25 cellular contexts compared by ENCODE assay signal in the genomic region with DNA sequence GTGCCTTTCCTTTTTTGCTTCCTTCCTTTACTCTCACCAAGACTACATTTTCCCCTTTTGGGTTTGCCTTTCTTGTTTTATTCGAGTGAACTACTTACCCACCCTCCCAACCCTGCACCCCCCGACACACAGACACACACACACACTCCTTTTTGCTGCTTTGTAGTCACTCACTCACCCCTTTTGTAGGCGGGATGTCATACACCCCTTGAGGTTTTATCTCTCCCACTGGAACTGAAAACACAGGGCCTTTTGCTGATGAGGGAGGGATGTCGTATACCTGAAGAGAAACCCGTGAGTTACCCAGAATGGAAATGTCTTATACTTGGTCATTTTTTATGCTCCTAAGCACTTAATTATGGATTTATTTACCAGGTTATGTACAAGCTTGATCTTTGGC.
"Had no signal": no experiment of that assay in that cellular context is flagged by ENCODE, and none has a peak within 500 bp of the region (broad histone marks: within the 10 kb centered on the region; RNA-seq: fewer than 3 reads in every experiment).

No MANE protein-coding gene starts in this region.

- DNase-seq: colonic mucosa; dermis blood vessel endothelial cell; effector CD4-positive, alpha-beta T cell; gastrocnemius medialis; heart right ventricle; hypothalamus; islet precursor cell; mammary epithelial cell; mucosa of descending colon; psoas muscle; retina; stimulated activated CD4-positive, alpha-beta T cell treated with anti-CD3 and anti-CD28 coated beads, Interleukin-2, amount 100 ng/mL, for 24 hours; stimulated activated CD4-positive, alpha-beta T cell treated with anti-CD3 and anti-CD28 coated beads, Interleukin-4, amount 100 ng/mL, for 4 hours; stimulated activated naive B cell treated with anti-CD40 and anti-IgM and Interleukin-4, amounts not matched to agents 10 μg/mL and 1 μg/mL and 100 μg/mL, for 72 hours; stimulated activated naive CD8-positive, alpha-beta T cell treated with anti-CD3 and anti-CD28 coated beads, Interleukin-15, amount 100 ng/mL, for 72 hours; testis; upper lobe of right lung had no signal

- H3K4me1 ChIP-seq: colonic mucosa, psoas muscle had no signal

- H3K4me3 Mint-ChIP-seq: nephron; stimulated activated naive B cell treated with anti-CD40 and anti-IgM and Interleukin-4, amounts not matched to agents 10 μg/mL and 1 μg/mL and 100 μg/mL, for 72 hours; stimulated activated naive CD8-positive, alpha-beta T cell treated with anti-CD3 and anti-CD28 coated beads, Interleukin-15, amount 100 ng/mL, for 72 hours had no signal

- H3K27me3 Mint-ChIP-seq: stimulated activated naive B cell treated with anti-CD40 and anti-IgM and Interleukin-4, amounts not matched to agents 10 μg/mL and 1 μg/mL and 100 μg/mL, for 72 hours; stimulated activated naive CD8-positive, alpha-beta T cell treated with anti-CD3 and anti-CD28 coated beads, Interleukin-15, amount 100 ng/mL, for 72 hours had no signal

- H3K27ac ChIP-seq: colonic mucosa, heart right ventricle, neutrophil, psoas muscle, testis, upper lobe of right lung, vagina had no signal

- H3K27ac Mint-ChIP-seq: nephron; stimulated activated naive B cell treated with anti-CD40 and anti-IgM and Interleukin-4, amounts not matched to agents 10 μg/mL and 1 μg/mL and 100 μg/mL, for 72 hours; stimulated activated naive CD8-positive, alpha-beta T cell treated with anti-CD3 and anti-CD28 coated beads, Interleukin-15, amount 100 ng/mL, for 72 hours had no signal

- H3K9me3 ChIP-seq: colonic mucosa, gastrocnemius medialis, heart right ventricle, mucosa of descending colon, neutrophil, psoas muscle, testis, tibial nerve, upper lobe of right lung, vagina had no signal

- ATAC-seq: esophagus mucosa; gastrocnemius medialis; heart right ventricle; left lobe of liver; mucosa of descending colon; psoas muscle; sciatic nerve; stimulated activated naive B cell treated with anti-CD40 and anti-IgM and Interleukin-4, amounts not matched to agents 10 μg/mL and 1 μg/mL and 100 μg/mL, for 72 hours; stimulated activated naive CD8-positive, alpha-beta T cell treated with anti-CD3 and anti-CD28 coated beads, Interleukin-15, amount 100 ng/mL, for 72 hours; upper lobe of right lung had no signal

- FAIRE-seq: endometrium had no signal

- H3K9me3 Mint-ChIP-seq: stimulated activated naive B cell treated with anti-CD40 and anti-IgM and Interleukin-4, amounts not matched to agents 10 μg/mL and 1 μg/mL and 100 μg/mL, for 72 hours; stimulated activated naive CD8-positive, alpha-beta T cell treated with anti-CD3 and anti-CD28 coated beads, Interleukin-15, amount 100 ng/mL, for 72 hours had no signal

- H3K4me3 ChIP-seq: colonic mucosa, gastrocnemius medialis, heart right ventricle, mucosa of descending colon, psoas muscle, testis, tibial nerve, upper lobe of right lung, vagina had no signal

- H3K27me3 ChIP-seq: colonic mucosa, gastrocnemius medialis, heart right ventricle, neutrophil, testis, tibial nerve, upper lobe of right lung, vagina had no signal
